ENCODE assay signal across 21 cellular contexts in genomic region chr3:14905055-14905657, GRCh38. TPM values are rescaled to one million over a fixed set of nuclear protein-coding genes. Genes with fewer than 3 reads are reported as not detected.
A peak's percentile ranks its signal among the peaks of the same experiment; 100 is the strongest.
DNase-seq lines count a peak whose midpoint lies in the region; ATAC-seq, FAIRE-seq and TF ChIP-seq lines count a peak whose summit lies in the region.
"Had no signal": no experiment of that assay in that cellular context is flagged by ENCODE, and none has a peak within 500 bp of the region (broad histone marks: within the 10 kb centered on the region; RNA-seq: fewer than 3 reads in every experiment).

No MANE protein-coding gene starts in this region.

- TF ChIP-seq CTCF in HEK293 (tag by site-specific recombination; IDR thresholded peaks at IDR 0.05): no peak
- TF ChIP-seq CTCF in GM12878 (IDR thresholded peaks at IDR 0.05 in 2 of 3, conservative IDR thresholded peaks at IDR 0.05 in 1 of 3; ENCODE audit: control insufficient read depth in 2 of 3, extremely low read depth in 1 of 3, insufficient read depth in 1 of 3, low read depth in 3 of 3, low read length in 3 of 3): no peak
- no peak for TF ChIP-seq CTCF in sigmoid colon (IDR thresholded peaks at IDR 0.05)

- no peak for ATAC-seq in GM12878

- H3K27ac Mint-ChIP-seq in activated naive CD4-positive, alpha-beta T cell treated with anti-CD3 and anti-CD28 coated beads, Interleukin-2, amount 50 U/mL, for 24 hours: peak overlapping the region; percentile 24
- H3K27ac Mint-ChIP-seq in activated naive CD4-positive, alpha-beta T cell treated with anti-CD3 and anti-CD28 coated beads, Interleukin-2, amount 10 ng/mL, durations not matched to agents 7 days and 5 days: no peak overlapping the region
- H3K27ac Mint-ChIP-seq: CD14-positive monocyte had no signal

- no peak for TF ChIP-seq RAD21 in GM12878 (IDR thresholded peaks at IDR 0.05; ENCODE audit: insufficient read depth, low read depth, low read length)

- H3K4me3 ChIP-seq in HEK293 (ENCODE audit: low read depth, low read length) (no peak overlapping the region), GM12878 (no peak overlapping the region), sigmoid colon (no peak overlapping the region)
- H3K4me3 ChIP-seq: BLaER1 had no signal

- SMC1A ChIA-PET in GM12878 (lab: Charles Lee; ENCODE audit: uncharacterized antibody, unreplicated experiment): no interaction called here

- H3K79me2 ChIP-seq in GM12878 (ENCODE audit: control insufficient read depth, insufficient read depth, low read length): no peaks in the 10 kb centered on the region

- WGBS in GM12878 (ENCODE audit: insufficient coverage, insufficient replicate concordance, low lambda C conversion rate, missing lambda C conversion rate): 53% methylated on average over 6 of the region's 6 CpGs
- 93 to 95% methylated on average over 6 of the region's 6 CpGs for WGBS in sigmoid colon, 2 donors

- H3K4me1 Mint-ChIP-seq in activated naive CD4-positive, alpha-beta T cell treated with anti-CD3 and anti-CD28 coated beads, Interleukin-2, amount 50 U/mL, for 24 hours: no peaks in the 10 kb centered on the region
- peaks cover 9% of the 10 kb centered on the region for H3K4me1 Mint-ChIP-seq in activated naive CD4-positive, alpha-beta T cell treated with anti-CD3 and anti-CD28 coated beads, Interleukin-2, amount 10 ng/mL, durations not matched to agents 7 days and 5 days
- H3K4me1 Mint-ChIP-seq: CD14-positive monocyte; CD4-positive, alpha-beta memory T cell had no signal

- H3K27me3 ChIP-seq in GM12878 (replicated peaks in 1 of 2; ENCODE audit: control insufficient read depth in 2 of 2, insufficient read depth in 2 of 2, low read length in 1 of 2) (no peaks in the 10 kb centered on the region; a peak in 2 of 4 replicates), sigmoid colon (no peaks in the 10 kb centered on the region)
- H3K27me3 ChIP-seq: BLaER1 had no signal

- TF ChIP-seq EP300 in GM12878 (IDR thresholded peaks at IDR 0.05; ENCODE audit: borderline replicate concordance in 1 of 2, control insufficient read depth in 1 of 2, low read depth in 2 of 2, low read length in 2 of 2) (no peak), sigmoid colon (IDR thresholded peaks at IDR 0.05) (no peak)

- H3K27ac ChIP-seq in HEK293 (ENCODE audit: extremely low read depth, low read depth, low read length): no peak overlapping the region
- H3K27ac ChIP-seq in GM12878 (ENCODE audit: control insufficient read depth, insufficient read depth): no peak overlapping the region
- no peak overlapping the region for H3K27ac ChIP-seq in sigmoid colon
- H3K27ac ChIP-seq: BLaER1, HL-60, KMS-11 had no signal

- no peaks in the 10 kb centered on the region for H3K9me3 Mint-ChIP-seq in activated naive CD4-positive, alpha-beta T cell treated with anti-CD3 and anti-CD28 coated beads, Interleukin-2, amount 50 U/mL, for 24 hours
- peaks cover 9% of the 10 kb centered on the region for H3K9me3 Mint-ChIP-seq in activated naive CD4-positive, alpha-beta T cell treated with anti-CD3 and anti-CD28 coated beads, Interleukin-2, amount 10 ng/mL, durations not matched to agents 7 days and 5 days

- BruUV-seq in GM12878 (replicated peaks; lab: Mats Ljungman, UMichigan): no TSS peak

- in situ Hi-C loops in GM12878 (cut with MboI): no loop called here

- intact Hi-C loops in GM12878 (cut with micrococcal nuclease; ENCODE audit: unreplicated experiment) (no loop called here), sigmoid colon (cut with DNase I) (no loop called here)

- TF ChIP-seq POLR2A in GM12878 (IDR thresholded peaks at IDR 0.05; ENCODE audit: low read depth, low read length) (no peak), sigmoid colon (IDR thresholded peaks at IDR 0.05) (no peak)

- no peak for FAIRE-seq in GM12878 (lab: Jason Lieb, UNC)
- FAIRE-seq: GM19239, H54, HTR-8/SVneo had no signal

- peaks cover 5% of the 10 kb centered on the region for H3K36me3 Mint-ChIP-seq in activated naive CD4-positive, alpha-beta T cell treated with anti-CD3 and anti-CD28 coated beads, Interleukin-2, amount 50 U/mL, for 24 hours
- H3K36me3 Mint-ChIP-seq in activated naive CD4-positive, alpha-beta T cell treated with anti-CD3 and anti-CD28 coated beads, Interleukin-2, amount 10 ng/mL, durations not matched to agents 7 days and 5 days: peaks cover 7% of the 10 kb centered on the region
- H3K36me3 Mint-ChIP-seq: CD14-positive monocyte had no signal

- H3K4me2 ChIP-seq in GM12878 (ENCODE audit: control insufficient read depth, insufficient read depth): no peak overlapping the region
- H3K4me2 ChIP-seq: BLaER1, KMS-11 had no signal

- no peaks in the 10 kb centered on the region for H3K9me3 ChIP-seq in HEK293 (ENCODE audit: control insufficient read depth, insufficient read depth, low read depth, low read length)
- peaks cover 4% of the 10 kb centered on the region; the same call in 2 of the 3 replicates for H3K9me3 ChIP-seq in GM12878 (replicated peaks; ENCODE audit: control insufficient read depth, insufficient read depth, low read length)
- H3K9me3 ChIP-seq in sigmoid colon: no peaks in the 10 kb centered on the region

- no peak overlapping the region for H2AFZ ChIP-seq in GM12878 (ENCODE audit: control insufficient read depth, low read depth, low read length)

- H3K4me1 ChIP-seq in HEK293 (ENCODE audit: control insufficient read depth, insufficient read depth, low read length) (no peaks in the 10 kb centered on the region), GM12878 (ENCODE audit: control insufficient read depth, insufficient read depth, low read length) (no peaks in the 10 kb centered on the region), sigmoid colon (no peaks in the 10 kb centered on the region)

- CTCF ChIA-PET in activated naive CD4-positive, alpha-beta T cell treated with anti-CD3 and anti-CD28 coated beads, Interleukin-2, amount 10 ng/mL, durations not matched to agents 7 days and 5 days (lab: Charles Lee): interaction anchor here (1.9 kb wide), 1 partner anchor 16 kb away, joined by 4 read pairs; no protein-coding TSS in a partner anchor
- CTCF ChIA-PET in HEK293 (lab: Yijun Ruan, JAX): interaction anchor here (0.7 kb wide), 1 partner anchor 56 kb away, joined by 3 read pairs; no protein-coding TSS in a partner anchor
- CTCF ChIA-PET in GM12878 (lab: Yijun Ruan, JAX): no interaction called here

- no peak for DNase-seq in activated naive CD4-positive, alpha-beta T cell treated with anti-CD3 and anti-CD28 coated beads, Interleukin-2, amount 10 ng/mL, durations not matched to agents 7 days and 5 days
- DNase-seq in GM12878 (ENCODE audit: low read depth, low spot score) (no peak), islet precursor cell (peak; percentile 2), NCI-H2107 (lab: John Stamatoyannopoulos, UW) (no peak), sigmoid colon (no peak), HT-29 (ENCODE audit: low spot score) (no peak)
- DNase-seq: 8988T; CD4-positive, alpha-beta memory T cell; DMS153; DMS79; GF-D8; HCEC 1CT had no signal

- no peaks in the 10 kb centered on the region for H4K20me1 ChIP-seq in GM12878 (ENCODE audit: control insufficient read depth, insufficient read depth)
- H4K20me1 ChIP-seq: BLaER1 had no signal

- no peak overlapping the region for H3K9ac ChIP-seq in GM12878 (ENCODE audit: control insufficient read depth, insufficient read depth, low read length)
- H3K9ac ChIP-seq: BLaER1, KMS-11 had no signal

- H3K27me3 Mint-ChIP-seq in activated naive CD4-positive, alpha-beta T cell treated with anti-CD3 and anti-CD28 coated beads, Interleukin-2, amount 50 U/mL, for 24 hours: no peaks in the 10 kb centered on the region
- H3K27me3 Mint-ChIP-seq in activated naive CD4-positive, alpha-beta T cell treated with anti-CD3 and anti-CD28 coated beads, Interleukin-2, amount 10 ng/mL, durations not matched to agents 7 days and 5 days: peaks cover 60% of the 10 kb centered on the region

- POLR2A ChIA-PET in HEK293 (lab: Yijun Ruan, JAX) (no interaction called here), GM12878 (lab: Charles Lee) (no interaction called here)

- RAD21 ChIA-PET in GM12878 (lab: Charles Lee; ENCODE audit: unreplicated experiment): no interaction called here

- H3K36me3 ChIP-seq in HEK293 (ENCODE audit: control insufficient read depth in 2 of 2, insufficient read depth in 1 of 2, low read length in 2 of 2) (no peaks in the 10 kb centered on the region), GM12878 (ENCODE audit: control insufficient read depth in 2 of 2, insufficient read depth in 2 of 2, low read length in 1 of 2) (no peaks in the 10 kb centered on the region), sigmoid colon (no peaks in the 10 kb centered on the region)
- H3K36me3 ChIP-seq: BLaER1 had no signal

- H3K4me3 Mint-ChIP-seq in activated naive CD4-positive, alpha-beta T cell treated with anti-CD3 and anti-CD28 coated beads, Interleukin-2, amount 50 U/mL, for 24 hours: no peak overlapping the region
- H3K4me3 Mint-ChIP-seq in activated naive CD4-positive, alpha-beta T cell treated with anti-CD3 and anti-CD28 coated beads, Interleukin-2, amount 10 ng/mL, durations not matched to agents 7 days and 5 days: no peak overlapping the region
- H3K4me3 Mint-ChIP-seq: CD14-positive monocyte had no signal

TF ChIP-seq in HEK293, 187 proteins besides CTCF, POLR2A, EP300 and RAD21 (continues in another document):
- TF ChIP-seq ZNF140 (tag by site-specific recombination; IDR thresholded peaks at IDR 0.05) (no peak), ZNF558 (tag by site-specific recombination; IDR thresholded peaks at IDR 0.05) (0 out of 2 replicates have a peak, but pooled peaks have one; percentile 43)

TF ChIP-seq in GM12878, 131 proteins besides CTCF, POLR2A, EP300 and RAD21 (continues in another document):
- no peak for TF ChIP-seq ETV6 (conservative IDR thresholded peaks at IDR 0.05 in 1 of 2, IDR thresholded peaks at IDR 0.05 in 1 of 2; ENCODE audit: borderline replicate concordance in 1 of 2, low read depth in 1 of 2)

RNA-seq across cellular contexts. Expression of gene NR2C2, which starts 42.2 kb away (rescaled TPM):
- total RNA-seq in GM12878 (2013; cell fraction: nucleolus; rRNA removed): 159 and 163 TPM in 2 replicates
- total RNA-seq in GM12878 (2014; rRNA removed): 22.8 and 23.2 TPM in 2 replicates
- total RNA-seq in GM12878 (2014; rRNA removed; fragmentation: Illumina TruSeq; extraction: Trizol): 16.9 and 18.0 TPM in 2 replicates
- total RNA-seq in GM12878 (2021): 28.2 and 30.3 TPM in 2 replicates
- 8.9 TPM for polyA plus RNA-seq in GM12878 (2011; ENCODE audit: low read depth)
- 18.6 and 20.3 TPM in 2 replicates for polyA plus RNA-seq in GM12878 (2011; rRNA removed)
- 12.8 and 14.0 TPM in 2 replicates for polyA plus RNA-seq in GM12878 (2011; cell fraction: cytosol; rRNA removed)
- polyA plus RNA-seq in GM12878 (2011; cell fraction: nucleus; rRNA removed): 85.1 and 85.9 TPM in 2 replicates
- polyA plus RNA-seq in GM12878 (2012): 12.6 and 14.3 TPM in 2 replicates
- polyA plus RNA-seq in GM12878 (2014; fragmentation: Illumina TruSeq; extraction: Trizol): 19.7 and 22.1 TPM in 2 replicates
- polyA plus RNA-seq in GM12878 (2014; fragmentation: Nextera tagmentation; extraction: Ambion mirVana): 1 to 10 TPM; 2.7 to 4.5 TPM
- 16.8 and 21.2 TPM in 2 replicates for polyA plus RNA-seq in GM12878 (2014; rRNA removed)
- 10 to 100 TPM in 1 of 2 experiments, 1 to 10 TPM in 1; 7.3 to 16.1 TPM for polyA plus RNA-seq in GM12878 (2016; fragmentation: Nextera tagmentation; extraction: Ambion mirVana)
- polyA minus RNA-seq in GM12878 (2011; rRNA and poly(A)+ RNA removed): 34.5 and 35.7 TPM in 2 replicates
- 10.7 and 18.3 TPM in 2 replicates for polyA minus RNA-seq in GM12878 (2011; cell fraction: cytosol; rRNA and poly(A)+ RNA removed)
- polyA minus RNA-seq in GM12878 (2011; cell fraction: nucleus; rRNA and poly(A)+ RNA removed): 37.5 and 70.9 TPM in 2 replicates
- 10 to 100 TPM; 34.2 to 68.4 (median 35.4) TPM for total RNA-seq in sigmoid colon
- 10 to 100 TPM in 1 of 3 donors, 1 to 10 TPM in 2; 3.6 to 14.1 (median 6.0) TPM for polyA plus RNA-seq in sigmoid colon
- 14.1 and 18.0 TPM in 2 replicates for total RNA-seq in HT-29 (2014; rRNA removed; shearing (Covaris generic))
